In genomic region chr12:87756721-87757120, GRCh38 we compare ENCODE assay signal across 28 cellular contexts.
DNase-seq lines count a peak whose midpoint lies in the region; ATAC-seq and TF ChIP-seq lines count a peak whose summit lies in the region.
"Had no signal": no experiment of that assay in that cellular context is flagged by ENCODE, and none has a peak within 500 bp of the region (broad histone marks: within the 10 kb centered on the region; RNA-seq: fewer than 3 reads in every experiment).

No MANE protein-coding gene starts in this region.

- no peak for TF ChIP-seq POLR2A in IMR-90 (IDR thresholded peaks at IDR 0.05; ENCODE audit: low read depth, low read length)

- H2BK15ac ChIP-seq in IMR-90 (ENCODE audit: low read depth, low read length): peak overlapping the region; percentile 92; the same call in 2 of the 3 replicates

- peaks cover 7% of the 10 kb centered on the region for H3K4me1 ChIP-seq in IMR-90 (ENCODE audit: control insufficient read depth, insufficient read depth, low read length)
- H3K4me1 ChIP-seq: transverse colon had no signal

- H2AFZ ChIP-seq in IMR-90 (replicated peaks; ENCODE audit: low read length, poor library complexity): no peak overlapping the region
- H2AFZ ChIP-seq: GM23248 had no signal

- no peaks in the 10 kb centered on the region for H3K9me1 ChIP-seq in IMR-90 (ENCODE audit: insufficient read depth, low read length)

- peak overlapping the region; percentile 96 for H2BK5ac ChIP-seq in IMR-90 (ENCODE audit: low read depth, low read length, poor library complexity, severe bottlenecking)

- CTCF ChIA-PET in IMR-90 (lab: Yijun Ruan, JAX): interaction anchor here (0.6 kb wide), 1 partner anchor 1155 kb away, joined by 3 read pairs; no protein-coding TSS in a partner anchor

- peak overlapping the region; percentile 66 for H3K27ac ChIP-seq in IMR-90 (ENCODE audit: insufficient read depth, low read length)
- H3K27ac ChIP-seq: GM23248, right lobe of liver, transverse colon had no signal

- H3K4me3 ChIP-seq in IMR-90 (ENCODE audit: insufficient read depth, low read depth, low read length): no peak overlapping the region
- no peak overlapping the region for H3K4me3 ChIP-seq in fibroblast of pulmonary artery (replicated peaks; ENCODE audit: low read depth, low read length)
- no peak overlapping the region for H3K4me3 ChIP-seq in skeletal muscle cell (ENCODE audit: low read depth, low read length)
- H3K4me3 ChIP-seq: GM23248, right lobe of liver, transverse colon had no signal

- H2BK120ac ChIP-seq in IMR-90 (ENCODE audit: low read depth, low read length): peak overlapping the region; percentile 100

- POLR2A ChIA-PET in IMR-90 (lab: Charles Lee; ENCODE audit: unreplicated experiment): no interaction called here

- H4K20me1 ChIP-seq in IMR-90 (ENCODE audit: insufficient read depth, low read length): no peaks in the 10 kb centered on the region

- H4K5ac ChIP-seq in IMR-90 (ENCODE audit: low read depth, low read length): peak overlapping the region; percentile 83

- no peaks in the 10 kb centered on the region for H3K79me1 ChIP-seq in IMR-90 (ENCODE audit: low read depth in 1 of 2, low read length in 2 of 2)

- no peak overlapping the region for H3K4me2 ChIP-seq in IMR-90 (ENCODE audit: low read depth, low read length)
- H3K4me2 ChIP-seq: SK-N-SH had no signal

- H3K27me3 Mint-ChIP-seq in stimulated activated naive B cell treated with anti-CD40 and anti-IgM and Interleukin-4, amounts not matched to agents 10 μg/mL and 1 μg/mL and 100 μg/mL, for 72 hours: no peaks in the 10 kb centered on the region
- H3K27me3 Mint-ChIP-seq: activated CD8-positive, alpha-beta T cell treated with anti-CD3 and anti-CD28 coated beads for 36 hours had no signal

- no CpG with 5 or more reads among the region's 3 CpGs for WGBS in IMR-90 (ENCODE audit: extremely low coverage in 2 of 2, insufficient read length in 1 of 2), 2 experiments

- H3K9ac ChIP-seq in IMR-90 (ENCODE audit: low read depth, low read length): no peak overlapping the region
- H3K9ac ChIP-seq: GM23248, SK-N-SH had no signal

- peak overlapping the region; percentile 94 for H3K14ac ChIP-seq in IMR-90 (replicated peaks; ENCODE audit: low read depth, low read length)

- no TSS peak for BruUV-seq in IMR-90 (replicated peaks; lab: Mats Ljungman, UMichigan)

- H4K91ac ChIP-seq in IMR-90 (ENCODE audit: insufficient read depth, low read depth, low read length): peak overlapping the region; percentile 97

- peak overlapping the region; percentile 95 for H3K18ac ChIP-seq in IMR-90 (ENCODE audit: low read depth, low read length)

- in situ Hi-C loops in IMR-90 (cut with MboI; ENCODE audit: low sequenced_read_pairs): no loop called here

- H3K9me3 ChIP-seq in IMR-90 (ENCODE audit: control insufficient read depth, insufficient read depth, low read length): no peaks in the 10 kb centered on the region
- H3K9me3 ChIP-seq: right lobe of liver, SK-N-SH, transverse colon had no signal

- peak overlapping the region; percentile 95; the same call in 1 of the 2 replicates for H3K23ac ChIP-seq in IMR-90 (ENCODE audit: low read depth, low read length)

- dilution Hi-C loops in IMR-90 (cut with HindIII; ENCODE audit: low sequenced_read_pairs, unreplicated experiment): no loop called here

- H3K56ac ChIP-seq in IMR-90 (ENCODE audit: extremely low read depth, insufficient read depth, low read length): peak overlapping the region; percentile 89; the same call in 1 of the 2 replicates

- H3K4ac ChIP-seq in IMR-90 (ENCODE audit: low read depth, low read length): peak overlapping the region; percentile 97

- no peak for TF ChIP-seq RAD21 in IMR-90 (IDR thresholded peaks at IDR 0.05; ENCODE audit: low read length)

- no peak for TF ChIP-seq CTCF in IMR-90 (conservative IDR thresholded peaks at IDR 0.05; ENCODE audit: low read depth, low read length)
- no peak for TF ChIP-seq CTCF in fibroblast of pulmonary artery (IDR thresholded peaks at IDR 0.05; ENCODE audit: low read length, missing control alignments)

- H2BK20ac ChIP-seq in IMR-90 (ENCODE audit: low read depth, low read length): peak overlapping the region; percentile 98

- H3K36me3 ChIP-seq in IMR-90 (ENCODE audit: control insufficient read depth, insufficient read depth, low read length): no peaks in the 10 kb centered on the region
- H3K36me3 ChIP-seq: right lobe of liver, transverse colon had no signal

- no peak overlapping the region for H3K27ac Mint-ChIP-seq in stimulated activated naive B cell treated with anti-CD40 and anti-IgM and Interleukin-4, amounts not matched to agents 10 μg/mL and 1 μg/mL and 100 μg/mL, for 72 hours
- H3K27ac Mint-ChIP-seq: activated CD8-positive, alpha-beta T cell treated with anti-CD3 and anti-CD28 coated beads for 36 hours; activated T-helper 1 cell treated with anti-CD3 and anti-CD28 coated beads, Interleukin-12 subunit alpha, Interleukin-12 subunit beta, Interleukin-2, Interleukin-4 antibody, amounts not matched to agents 30 ng/mL and 10 ng/mL and 1 ng/mL, durations not matched to agents 14 hours and 24 hours and 36 hours; brain had no signal

- peak overlapping the region; percentile 86 to 94 for H4K8ac ChIP-seq in IMR-90 (ENCODE audit: low read depth in 2 of 2, low read length in 2 of 2)

- intact Hi-C loops in IMR-90 (cut with micrococcal nuclease): loop anchor here (2.0 kb wide), 1 partner anchor 54 kb away; no protein-coding TSS in a partner anchor

- no peak for ATAC-seq in IMR-90 (ENCODE audit: low read depth)
- ATAC-seq in stimulated activated naive B cell treated with anti-CD40 and anti-IgM and Interleukin-4, amounts not matched to agents 10 μg/mL and 1 μg/mL and 100 μg/mL, for 72 hours (replicated peaks): no peak
- ATAC-seq: activated CD8-positive, alpha-beta T cell treated with anti-CD3 and anti-CD28 coated beads for 36 hours; left ventricle myocardium superior had no signal

- peaks cover 0 to 4% of the 10 kb centered on the region in 2 donors for H3K9me3 Mint-ChIP-seq in stimulated activated naive B cell treated with anti-CD40 and anti-IgM and Interleukin-4, amounts not matched to agents 10 μg/mL and 1 μg/mL and 100 μg/mL, for 72 hours

- H3K4me1 Mint-ChIP-seq in stimulated activated naive B cell treated with anti-CD40 and anti-IgM and Interleukin-4, amounts not matched to agents 10 μg/mL and 1 μg/mL and 100 μg/mL, for 72 hours: no peaks in the 10 kb centered on the region
- H3K4me1 Mint-ChIP-seq: brain had no signal

- no peak overlapping the region for H3K4me3 Mint-ChIP-seq in stimulated activated naive B cell treated with anti-CD40 and anti-IgM and Interleukin-4, amounts not matched to agents 10 μg/mL and 1 μg/mL and 100 μg/mL, for 72 hours
- H3K4me3 Mint-ChIP-seq: activated CD8-positive, alpha-beta T cell treated with anti-CD3 and anti-CD28 coated beads for 36 hours; activated T-helper 1 cell treated with anti-CD3 and anti-CD28 coated beads, Interleukin-12 subunit alpha, Interleukin-12 subunit beta, Interleukin-2, Interleukin-4 antibody, amounts not matched to agents 30 ng/mL and 10 ng/mL and 1 ng/mL, durations not matched to agents 14 hours and 24 hours and 36 hours; brain had no signal

- peak overlapping the region; percentile 31 for H2AK9ac ChIP-seq in IMR-90 (replicated peaks; ENCODE audit: low read depth, low read length, poor library complexity)

- no peaks in the 10 kb centered on the region for H3K27me3 ChIP-seq in IMR-90 (ENCODE audit: control insufficient read depth, insufficient read depth, low read length)
- H3K27me3 ChIP-seq: right lobe of liver, transverse colon had no signal

- H2AK5ac ChIP-seq in IMR-90 (ENCODE audit: low read depth, low read length): peak overlapping the region; percentile 99

- no peaks in the 10 kb centered on the region for H3K36me3 Mint-ChIP-seq in stimulated activated naive B cell treated with anti-CD40 and anti-IgM and Interleukin-4, amounts not matched to agents 10 μg/mL and 1 μg/mL and 100 μg/mL, for 72 hours
- H3K36me3 Mint-ChIP-seq: brain had no signal

- peak; percentile 47 for DNase-seq in IMR-90
- peak; percentile 90 for DNase-seq in T1000 (lab: John Stamatoyannopoulos, UW)
- DNase-seq in fibroblast of pulmonary artery (ENCODE audit: low read depth): peak; percentile 38
- DNase-seq in skeletal muscle cell (ENCODE audit: low read depth): peak; percentile 65
- no peak for DNase-seq in CD1c-positive myeloid dendritic cell (ENCODE audit: extremely low spot score)
- no peak for DNase-seq in stimulated activated naive B cell treated with anti-CD40 and anti-IgM and Interleukin-4, amounts not matched to agents 10 μg/mL and 1 μg/mL and 100 μg/mL, for 72 hours
- DNase-seq in SW 1271 (lab: John Stamatoyannopoulos, UW): no peak
- DNase-seq: activated CD8-positive, alpha-beta memory T cell treated with anti-CD3 and anti-CD28 coated beads, Interleukin-2, amount 50 U/mL, for 48 hours; activated CD8-positive, alpha-beta T cell treated with anti-CD3 and anti-CD28 coated beads for 36 hours; activated naive CD4-positive, alpha-beta T cell treated with Interleukin-2 at 50 U/mL for 16 hours; C1 segment of cervical spinal cord; DMS79 treated with DMSO at 0.1 percent for 48 hours; GDM1; islet precursor cell; left ventricle myocardium superior; NCI-H1105; NCI-H187; NCI-H510A; OCI-M1; posterior cingulate gyrus; right lobe of liver; SK-N-SH; stimulated activated CD4-positive, alpha-beta T cell treated with anti-CD3 and anti-CD28 coated beads, Interleukin-12 subunit alpha, Interleukin-12 subunit beta, amount 100 ng/mL, for 4 hours; stimulated activated CD4-positive, alpha-beta T cell treated with anti-CD3 and anti-CD28 coated beads, Interleukin-2, amount 100 ng/mL, for 48 hours; transverse colon had no signal

TF ChIP-seq in IMR-90, 13 proteins besides CTCF, POLR2A, EP300 and RAD21:
- no peak for TF ChIP-seq MAZ (IDR thresholded peaks at IDR 0.05; ENCODE audit: borderline replicate concordance, low read depth, low read length)
- TF ChIP-seq CEBPB (IDR thresholded peaks at IDR 0.05; ENCODE audit: low read depth, low read length): peak; percentile 30

Comparison
In these comparisons a context has a peak if more than half of its experiments do, and no peak if none do; other contexts are left out.
1. DNase-seq: peak in IMR-90 (single experiment), T1000 (single experiment), fibroblast of pulmonary artery (single experiment) and skeletal muscle cell (single experiment); none in CD1c-positive myeloid dendritic cell (single experiment), stimulated activated naive B cell treated with anti-CD40 and anti-IgM and Interleukin-4, amounts not matched to agents 10 μg/mL and 1 μg/mL and 100 μg/mL, for 72 hours (single experiment) and SW 1271 (0 of 2).